22 cellular contexts compared by ENCODE assay signal in genomic region chr16:6913535-6913934, GRCh38.
"Had no signal": no experiment of that assay in that cellular context is flagged by ENCODE, and none has a peak within 500 bp of the region (broad histone marks: within the 10 kb centered on the region; RNA-seq: fewer than 3 reads in every experiment).

No MANE protein-coding gene starts in this region.

- H3K9me3 ChIP-seq: gastroesophageal sphincter, pancreas, psoas muscle, sigmoid colon, upper lobe of right lung had no signal

- H3K4me3 Mint-ChIP-seq: activated naive CD8-positive, alpha-beta T cell; effector memory CD8-positive, alpha-beta T cell; naive B cell; stimulated activated effector memory CD8-positive, alpha-beta T cell treated with anti-CD3 and anti-CD28 coated beads, Interleukin-12 subunit alpha, Interleukin-12 subunit beta, amount 100 ng/mL, for 72 hours; stimulated activated naive CD8-positive, alpha-beta T cell treated with anti-CD3 and anti-CD28 coated beads, Interleukin-15, Interleukin-2, amounts not matched to agents 100 ng/mL and 50 ng/mL, for 24 hours had no signal

- H3K4me1 ChIP-seq: gastroesophageal sphincter, pancreas, psoas muscle, sigmoid colon, upper lobe of right lung had no signal

- H3K4me1 Mint-ChIP-seq: naive B cell; stimulated activated effector memory CD8-positive, alpha-beta T cell treated with anti-CD3 and anti-CD28 coated beads, Interleukin-12 subunit alpha, Interleukin-12 subunit beta, amount 100 ng/mL, for 72 hours had no signal

- H3K27me3 ChIP-seq: gastroesophageal sphincter, pancreas, sigmoid colon, upper lobe of right lung had no signal

- H3K36me3 ChIP-seq: gastroesophageal sphincter, pancreas, sigmoid colon, upper lobe of right lung had no signal

- H3K4me3 ChIP-seq: gastroesophageal sphincter, pancreas, psoas muscle, sigmoid colon, upper lobe of right lung had no signal

- DNase-seq: activated CD4-positive, alpha-beta T cell treated with anti-CD3 and anti-CD28 coated beads for 4 hours; activated CD4-positive, alpha-beta T cell treated with anti-CD3 and anti-CD28 coated beads, Interleukin-2, amount 50 U/mL, for 4 hours; activated CD4-positive, CD25-positive, alpha-beta regulatory T cell; activated effector memory CD4-positive, alpha-beta T cell treated with Interleukin-2 at 50 U/mL for 16 hours; activated naive CD4-positive, alpha-beta T cell treated with Interleukin-2 at 50 U/mL for 16 hours; activated T-cell treated with anti-CD3 and anti-CD28 coated beads for 4 hours; cortex of kidney; effector memory CD8-positive, alpha-beta T cell; hippocampal formation; left cardiac atrium; left ventricle myocardium superior; naive B cell; pancreas; psoas muscle; sigmoid colon; small intestine; stimulated activated CD4-positive, alpha-beta T cell treated with anti-CD3 and anti-CD28 coated beads, Interleukin-4, amount 100 ng/mL, for 24 hours; upper lobe of right lung had no signal

- H3K27ac Mint-ChIP-seq: activated naive CD8-positive, alpha-beta T cell; effector memory CD8-positive, alpha-beta T cell; naive B cell; stimulated activated effector memory CD8-positive, alpha-beta T cell treated with anti-CD3 and anti-CD28 coated beads, Interleukin-12 subunit alpha, Interleukin-12 subunit beta, amount 100 ng/mL, for 72 hours; stimulated activated naive CD8-positive, alpha-beta T cell treated with anti-CD3 and anti-CD28 coated beads, Interleukin-15, Interleukin-2, amounts not matched to agents 100 ng/mL and 50 ng/mL, for 24 hours had no signal

- H3K27ac ChIP-seq: gastroesophageal sphincter, pancreas, psoas muscle, sigmoid colon, upper lobe of right lung had no signal

- H3K27me3 Mint-ChIP-seq: activated naive CD8-positive, alpha-beta T cell; effector memory CD8-positive, alpha-beta T cell; naive B cell; stimulated activated naive CD8-positive, alpha-beta T cell treated with anti-CD3 and anti-CD28 coated beads, Interleukin-15, Interleukin-2, amounts not matched to agents 100 ng/mL and 50 ng/mL, for 24 hours had no signal

- H3K36me3 Mint-ChIP-seq: activated naive CD8-positive, alpha-beta T cell; naive B cell; stimulated activated effector memory CD8-positive, alpha-beta T cell treated with anti-CD3 and anti-CD28 coated beads, Interleukin-12 subunit alpha, Interleukin-12 subunit beta, amount 100 ng/mL, for 72 hours had no signal
